ENCODE assay signal across 8 cellular contexts in genomic region chr10:110207805-110208613, GRCh38. TPM values are rescaled to one million over a fixed set of nuclear protein-coding genes. Genes with fewer than 3 reads are reported as not detected.
DNase-seq lines count a peak whose midpoint lies in the region; ATAC-seq, FAIRE-seq and TF ChIP-seq lines count a peak whose summit lies in the region.

No MANE protein-coding gene starts in this region.

- peak overlapping the region; percentile 64 for H3K4me3 ChIP-seq in A549
- peak overlapping the region; percentile 69 for H3K4me3 ChIP-seq in endocrine pancreas (ENCODE audit: control insufficient read depth, insufficient read depth, low read length)
- peak overlapping the region; percentile 81 to 83 for H3K4me3 ChIP-seq in muscle layer of duodenum (ENCODE audit: low read depth in 1 of 2, low read length in 2 of 2)

- no peaks in the 10 kb centered on the region for H3K9me3 ChIP-seq in A549
- no peaks in the 10 kb centered on the region for H3K9me3 ChIP-seq in endocrine pancreas (ENCODE audit: control insufficient read depth, low read length)
- no peaks in the 10 kb centered on the region for H3K9me3 ChIP-seq in muscle layer of duodenum (ENCODE audit: control insufficient read depth in 1 of 2, low read length in 2 of 2)

- POLR2A ChIA-PET in A549 (lab: Yijun Ruan, JAX) = interaction anchor here (1.2 to 1.9 kb wide), 4 partner anchors 14 to 97 kb away, joined by 3 to 7 read pairs (median 4); partner anchors contain the start of gene SMNDC1

- peak; percentile 1 to 12; a peak in 3 of 6 replicates for ATAC-seq in A549
- ATAC-seq in GM18867 (IDR thresholded peaks at IDR 0.05; ENCODE audit: unreplicated experiment) = peak; percentile 4
- ATAC-seq in GM21367 (IDR thresholded peaks at IDR 0.05; ENCODE audit: unreplicated experiment) = no peak

- peaks cover 40% of the 10 kb centered on the region for H3K4me1 Mint-ChIP-seq in type B pancreatic cell (ENCODE audit: unreplicated experiment)

- H3K4me1 ChIP-seq in A549 (peaks cover 26% of the 10 kb centered on the region), endocrine pancreas (ENCODE audit: control insufficient read depth, insufficient read depth, low read length) (no peaks in the 10 kb centered on the region), muscle layer of duodenum (ENCODE audit: control insufficient read depth in 1 of 2, insufficient read depth in 2 of 2, low read length in 2 of 2) (peaks cover 0 to 22% of the 10 kb centered on the region in 2 donors)

- H3K4me3 Mint-ChIP-seq in type B pancreatic cell = peak overlapping the region; percentile 99

- under 1% methylated on average over 35 of the region's 57 CpGs for WGBS in A549 (ENCODE audit: missing lambda C conversion rate)

- CTCF ChIA-PET in A549 (lab: Yijun Ruan, JAX) = interaction anchor here (0.6 to 11.8 kb wide), 17 partner anchors 12 to 1336 kb away, joined by 3 to 176 read pairs (median 4); no protein-coding TSS in a partner anchor

- peaks cover 10% of the 10 kb centered on the region for H3K27me3 Mint-ChIP-seq in type B pancreatic cell

- FAIRE-seq in A549 (lab: Jason Lieb, UNC) = no peak

- no peak for TF ChIP-seq POLR2A in A549 (IDR thresholded peaks at IDR 0.05; ENCODE audit: low read length)

- peak overlapping the region; percentile 95 for H3K27ac Mint-ChIP-seq in type B pancreatic cell

- TF ChIP-seq CTCF in A549 (IDR thresholded peaks at IDR 0.05) (no peak), type B pancreatic cell (conservative IDR thresholded peaks at IDR 0.05) (no peak)

- H3K4me2 ChIP-seq in A549 = peak overlapping the region; percentile 99

- no peaks in the 10 kb centered on the region for H3K36me3 Mint-ChIP-seq in type B pancreatic cell

- peak overlapping the region; percentile 77 for H3K9ac ChIP-seq in endocrine pancreas (ENCODE audit: control insufficient read depth, insufficient read depth, low read length)

- H3K27me3 ChIP-seq in endocrine pancreas (ENCODE audit: control insufficient read depth, insufficient read depth, low read length) (no peaks in the 10 kb centered on the region), muscle layer of duodenum (ENCODE audit: low read depth, low read length) (no peaks in the 10 kb centered on the region)

- H3K36me3 ChIP-seq in endocrine pancreas (ENCODE audit: control insufficient read depth, insufficient read depth, low read length) = no peaks in the 10 kb centered on the region
- H3K36me3 ChIP-seq in muscle layer of duodenum (ENCODE audit: control insufficient read depth in 1 of 2, insufficient read depth in 2 of 2, low read length in 2 of 2) = no peaks in the 10 kb centered on the region

- peak overlapping the region; percentile 82 to 90; a peak in 5 of 6 replicates for H3K27ac ChIP-seq in A549
- H3K27ac ChIP-seq in muscle layer of duodenum (ENCODE audit: low read length) = peak overlapping the region; percentile 74

- no peak for TF ChIP-seq EP300 in A549 (IDR thresholded peaks at IDR 0.05)

- H3K9me3 Mint-ChIP-seq in type B pancreatic cell = no peaks in the 10 kb centered on the region

- no peak for TF ChIP-seq RAD21 in A549 (conservative IDR thresholded peaks at IDR 0.05 in 1 of 2, IDR thresholded peaks at IDR 0.05 in 1 of 2)

- DNase-seq in A549 (ENCODE audit: low read depth in 1 of 2, low spot score in 1 of 2) = peak; percentile 31 to 53
- DNase-seq in NCI-H146 treated with DMSO at 0.1 percent for 48 hours (lab: John Stamatoyannopoulos, UW; ENCODE audit: unreplicated experiment) = peak; percentile 29
- peak; percentile 27 to 32 for DNase-seq in activated CD4-positive, alpha-beta T cell treated with anti-CD3 and anti-CD28 coated beads, Interleukin-2, amount 50 U/mL, for 4 hours
- no peak for DNase-seq in type B pancreatic cell (ENCODE audit: extremely low spot score, unreplicated experiment)

TF ChIP-seq in A549, 52 proteins besides CTCF, POLR2A, EP300 and RAD21:
- TF ChIP-seq ZSCAN20 (CRISPR knock-in tag; IDR thresholded peaks at IDR 0.05) (no peak), NR3C1 (IDR thresholded peaks at IDR 0.05) (no peak), GATA3 (IDR thresholded peaks at IDR 0.05; ENCODE audit: borderline replicate concordance) (no peak), HDAC2 (IDR thresholded peaks at IDR 0.05) (no peak), HES2 (IDR thresholded peaks at IDR 0.05) (no peak), E2F6 (IDR thresholded peaks at IDR 0.05; ENCODE audit: borderline replicate concordance, low read depth) (peak; percentile 7; the same call in 1 of the 2 replicates), HOXB5 (CRISPR knock-in tag; IDR thresholded peaks at IDR 0.05) (no peak), MAFK (IDR thresholded peaks at IDR 0.05; ENCODE audit: partially characterized antibody) (peak; percentile 24), SMC3 (IDR thresholded peaks at IDR 0.05) (no peak), BCL3 (IDR thresholded peaks at IDR 0.05) (no peak), ZFP36 (IDR thresholded peaks at IDR 0.05; ENCODE audit: borderline replicate concordance, partially characterized antibody) (no peak), JUN (IDR thresholded peaks at IDR 0.05) (no peak; a peak in 1 of 5 replicates), HOXA7 (CRISPR knock-in tag; IDR thresholded peaks at IDR 0.05) (no peak), CHD2 (IDR thresholded peaks at IDR 0.05; ENCODE audit: low read length, partially characterized antibody) (no peak), POLR2AphosphoS2 (conservative IDR thresholded peaks at IDR 0.05; ENCODE audit: low read length) (no peak), TP53 (CRISPR knock-in tag; IDR thresholded peaks at IDR 0.05) (no peak), KDM5A (IDR thresholded peaks at IDR 0.05) (no peak), PHF8 (IDR thresholded peaks at IDR 0.05; ENCODE audit: borderline replicate concordance, low read depth) (0 out of 2 replicates have a peak, but pooled peaks have one; percentile 12)

RNA-seq across cellular contexts. Expression of gene MXI1, which starts 0.6 kb away (rescaled TPM):
- polyA plus RNA-seq in A549 (2011; rRNA removed) = 12.7 and 15.7 TPM in 2 replicates
- 3.3 and 4.2 TPM in 2 replicates for polyA plus RNA-seq in A549 (2012; cell fraction: cytosol; rRNA removed)
- polyA plus RNA-seq in A549 (2012; cell fraction: nucleus; rRNA removed) = 2.5 and 2.6 TPM in 2 replicates
- polyA plus RNA-seq in A549 (2017; fragmentation: RNase III; extraction: RNeasy Plus Mini Kit Qiagen cat#74134 plus additional on column Dnase treatment) = 4.8 to 7.2 TPM (median 7.1 TPM) in 3 replicates
- 9.8 and 10.2 TPM in 2 replicates for polyA minus RNA-seq in A549 (2011; rRNA and poly(A)+ RNA removed)
- total RNA-seq in type B pancreatic cell (ENCODE audit: low replicate concordance) = 17.8 and 34.7 TPM in 2 replicates
